In the genomic region with DNA sequence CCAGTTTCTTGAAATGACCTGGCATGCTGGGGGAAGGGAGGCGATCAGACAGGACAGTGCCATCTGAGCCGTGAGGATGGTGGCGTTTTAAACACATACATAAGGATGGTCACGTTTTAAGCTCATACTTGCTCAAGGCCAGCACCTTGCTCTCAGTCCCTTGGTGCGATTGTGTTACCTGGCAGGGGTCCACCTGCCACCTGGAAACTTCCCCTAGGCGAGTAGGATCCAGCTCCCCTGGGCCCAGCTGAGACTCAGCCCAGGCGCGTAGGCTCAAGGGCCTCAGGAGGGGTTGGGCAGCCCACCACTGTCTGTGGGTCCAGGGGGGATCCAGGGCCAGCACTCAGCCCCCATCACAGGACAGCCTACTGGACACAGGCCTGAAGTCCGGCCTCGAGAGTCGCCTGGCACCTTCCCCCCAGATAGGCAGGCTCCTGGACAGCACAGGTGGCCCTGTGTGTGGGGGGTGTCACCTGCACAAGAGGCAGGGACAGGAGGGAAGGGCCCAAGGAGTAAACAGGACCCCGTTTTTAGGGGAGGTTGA, we compare ENCODE assay signal across 21 cellular contexts.
A peak's percentile ranks its signal among the peaks of the same experiment; 100 is the strongest.
DNase-seq lines count a peak whose midpoint lies in the region; ATAC-seq, FAIRE-seq and TF ChIP-seq lines count a peak whose summit lies in the region.
"Had no signal": no experiment of that assay in that cellular context is flagged by ENCODE, and none has a peak within 500 bp of the region (broad histone marks: within the 10 kb centered on the region; RNA-seq: fewer than 3 reads in every experiment).

No MANE protein-coding gene starts in this region.

- H3K27ac ChIP-seq in right cardiac atrium (ENCODE audit: low read length), result no peak overlapping the region
- H3K27ac ChIP-seq in right atrium auricular region, result no peak overlapping the region
- no peak overlapping the region for H3K27ac ChIP-seq in H1 (ENCODE audit: low read depth, low read length)
- no peak overlapping the region for H3K27ac ChIP-seq in neuronal stem cell (replicated peaks; ENCODE audit: low read length)
- H3K27ac ChIP-seq in Karpas-422 (ENCODE audit: low read length), result no peak overlapping the region
- H3K27ac ChIP-seq: GM23248, HL-60 had no signal

- no peak overlapping the region for H2AK5ac ChIP-seq in H1 (ENCODE audit: low read depth, low read length)
- H2AK5ac ChIP-seq in neuronal stem cell (ENCODE audit: low read depth, low read length), result peak overlapping the region; percentile 8

- H3K36me3 ChIP-seq in right atrium auricular region (no peaks in the 10 kb centered on the region), H1 (ENCODE audit: control insufficient read depth in 2 of 4, insufficient read depth in 4 of 4, low read length in 3 of 4) (no peaks in the 10 kb centered on the region), neuronal stem cell (replicated peaks in 1 of 2; ENCODE audit: control insufficient read depth in 2 of 2, insufficient read depth in 2 of 2, low read length in 2 of 2) (no peaks in the 10 kb centered on the region), Karpas-422 (ENCODE audit: insufficient read depth, low read length) (0 out of 2 replicates have a peak, but pooled peaks cover 4% of the 10 kb centered on the region)

- H3K9me3 Mint-ChIP-seq in activated CD8-positive, alpha-beta memory T cell treated with anti-CD3 and anti-CD28 coated beads, Interleukin-2, amount 10 ng/mL, durations not matched to agents 7 days and 5 days (ENCODE audit: low read depth), result no peaks in the 10 kb centered on the region
- H3K9me3 Mint-ChIP-seq: CD4-positive, CD25-positive, alpha-beta regulatory T cell; CD8-positive, alpha-beta memory T cell had no signal

- no peak overlapping the region for H3K14ac ChIP-seq in H1 (ENCODE audit: insufficient read length)
- H3K14ac ChIP-seq in neuronal stem cell (ENCODE audit: low read length), result no peak overlapping the region

- no peaks in the 10 kb centered on the region for H3K79me2 ChIP-seq in H1 (ENCODE audit: control insufficient read depth in 1 of 2, insufficient read depth in 2 of 2, low read length in 2 of 2)
- peaks cover 97% of the 10 kb centered on the region for H3K79me2 ChIP-seq in Karpas-422 (ENCODE audit: low read length)

- no peak for TF ChIP-seq RAD21 in H1 (IDR thresholded peaks at IDR 0.05 in 1 of 2, conservative IDR thresholded peaks at IDR 0.05 in 1 of 2; ENCODE audit: low read depth in 2 of 2, low read length in 2 of 2)

- peaks cover 9% of the 10 kb centered on the region; the same call in 1 of the 2 replicates for H3K23me2 ChIP-seq in H1 (ENCODE audit: low read depth, low read length)

- ATAC-seq in right cardiac atrium (no peak), GM19035 (IDR thresholded peaks at IDR 0.05; ENCODE audit: unreplicated experiment) (no peak)
- ATAC-seq in activated CD8-positive, alpha-beta memory T cell treated with anti-CD3 and anti-CD28 coated beads, Interleukin-2, amount 10 ng/mL, durations not matched to agents 7 days and 5 days, result no peak
- ATAC-seq: GM12878 had no signal

- H2BK5ac ChIP-seq in H1 (ENCODE audit: low read depth, low read length) (no peak overlapping the region), neuronal stem cell (ENCODE audit: low read length) (no peak overlapping the region)

- TF ChIP-seq EP300 in H1 (IDR thresholded peaks at IDR 0.05; ENCODE audit: borderline replicate concordance in 1 of 2, low read depth in 2 of 2, low read length in 2 of 2), result no peak

- POLR2A ChIA-PET in H1 (lab: Charles Lee; ENCODE audit: partially characterized antibody), result interaction anchor here (0.7 kb wide), 1 partner anchor 9 kb away, joined by 3 read pairs; no protein-coding TSS in a partner anchor

- no peak overlapping the region for H2BK15ac ChIP-seq in H1 (ENCODE audit: low read length)
- no peak overlapping the region for H2BK15ac ChIP-seq in neuronal stem cell (ENCODE audit: low read length)

- H3K4me3 ChIP-seq in right cardiac atrium (ENCODE audit: low read length) (no peak overlapping the region), right atrium auricular region (no peak overlapping the region), H1 (ENCODE audit: extremely low read depth in 1 of 4, insufficient read depth in 2 of 4, low read depth in 3 of 4, low read length in 4 of 4) (no peak overlapping the region), neuronal stem cell (ENCODE audit: low read length in 2 of 2) (no peak overlapping the region), Karpas-422 (ENCODE audit: low read length) (no peak overlapping the region)
- H3K4me3 ChIP-seq: GM12878, GM23248 had no signal

- H3K4me1 Mint-ChIP-seq in activated CD8-positive, alpha-beta memory T cell treated with anti-CD3 and anti-CD28 coated beads, Interleukin-2, amount 10 ng/mL, durations not matched to agents 7 days and 5 days, result no peaks in the 10 kb centered on the region

- TF ChIP-seq POLR2A in H1 (IDR thresholded peaks at IDR 0.05; ENCODE audit: control extremely low read depth in 1 of 2, low read depth in 2 of 2, low read length in 2 of 2), result no peak

- TF ChIP-seq CTCF in right atrium auricular region (IDR thresholded peaks at IDR 0.05), result no peak
- no peak for TF ChIP-seq CTCF in H1 (IDR thresholded peaks at IDR 0.05; ENCODE audit: control extremely low read depth in 1 of 3, insufficient read depth in 1 of 3, low read depth in 1 of 3, low read length in 3 of 3)

- H3K27me3 Mint-ChIP-seq in activated CD8-positive, alpha-beta memory T cell treated with anti-CD3 and anti-CD28 coated beads, Interleukin-2, amount 10 ng/mL, durations not matched to agents 7 days and 5 days, result no peaks in the 10 kb centered on the region
- H3K27me3 Mint-ChIP-seq: CD4-positive, CD25-positive, alpha-beta regulatory T cell; CD8-positive, alpha-beta memory T cell had no signal

- H4K20me1 ChIP-seq in H1 (replicated peaks in 1 of 2; ENCODE audit: control insufficient read depth in 1 of 2, insufficient read depth in 2 of 2, low read length in 2 of 2), result peaks cover 0 to 3% of the 10 kb centered on the region in 2 experiments
- H4K20me1 ChIP-seq in Karpas-422 (ENCODE audit: insufficient read depth, low read depth, low read length), result peaks cover 86% of the 10 kb centered on the region

- no peaks in the 10 kb centered on the region for H3K9me2 ChIP-seq in Karpas-422 (replicated peaks; ENCODE audit: insufficient read depth, low read length)

- H3K27me3 ChIP-seq in right cardiac atrium (ENCODE audit: control insufficient read depth, insufficient read depth) (no peaks in the 10 kb centered on the region), right atrium auricular region (no peaks in the 10 kb centered on the region), H1 (replicated peaks in 1 of 4; ENCODE audit: control insufficient read depth in 3 of 4, extremely low read depth in 1 of 4, insufficient read depth in 3 of 4, low read length in 3 of 4) (no peaks in the 10 kb centered on the region), neuronal stem cell (ENCODE audit: control insufficient read depth in 3 of 3, insufficient read depth in 3 of 3, low read depth in 1 of 3, low read length in 3 of 3) (peaks cover 0 to 2% (median 0%) of the 10 kb centered on the region in 3 experiments), Karpas-422 (ENCODE audit: low read length) (no peaks in the 10 kb centered on the region)

- H3K79me1 ChIP-seq in H1 (ENCODE audit: low read depth, low read length), result no peaks in the 10 kb centered on the region; the same call in 1 of the 2 replicates
- H3K79me1 ChIP-seq in neuronal stem cell (ENCODE audit: low read depth, low read length), result no peaks in the 10 kb centered on the region

- no peaks in the 10 kb centered on the region for H3K9me3 ChIP-seq in right cardiac atrium (ENCODE audit: control insufficient read depth, low read length)
- no peaks in the 10 kb centered on the region for H3K9me3 ChIP-seq in right atrium auricular region
- H3K9me3 ChIP-seq in H1 (ENCODE audit: insufficient read depth in 2 of 2, low read depth in 1 of 2, low read length in 1 of 2), result no peaks in the 10 kb centered on the region
- H3K9me3 ChIP-seq in neuronal stem cell (replicated peaks in 1 of 2; ENCODE audit: control insufficient read depth in 2 of 2, insufficient read depth in 1 of 2, low read depth in 1 of 2, low read length in 2 of 2), result peaks cover 0 to 3% of the 10 kb centered on the region in 2 donors
- no peaks in the 10 kb centered on the region for H3K9me3 ChIP-seq in Karpas-422 (ENCODE audit: low read length)

- H3K27ac Mint-ChIP-seq in activated CD8-positive, alpha-beta memory T cell treated with anti-CD3 and anti-CD28 coated beads, Interleukin-2, amount 10 ng/mL, durations not matched to agents 7 days and 5 days, result no peak overlapping the region
- H3K27ac Mint-ChIP-seq: CD4-positive, CD25-positive, alpha-beta regulatory T cell had no signal

- no peaks in the 10 kb centered on the region for H3K36me3 Mint-ChIP-seq in activated CD8-positive, alpha-beta memory T cell treated with anti-CD3 and anti-CD28 coated beads, Interleukin-2, amount 10 ng/mL, durations not matched to agents 7 days and 5 days

- no peak overlapping the region for H3K4me3 Mint-ChIP-seq in activated CD8-positive, alpha-beta memory T cell treated with anti-CD3 and anti-CD28 coated beads, Interleukin-2, amount 10 ng/mL, durations not matched to agents 7 days and 5 days
- H3K4me3 Mint-ChIP-seq: CD8-positive, alpha-beta memory T cell had no signal

- H3K4ac ChIP-seq in H1 (replicated peaks; ENCODE audit: insufficient read length, low read depth, low read length) (no peak overlapping the region), neuronal stem cell (ENCODE audit: low read length) (no peak overlapping the region)

- no peak overlapping the region for H2BK12ac ChIP-seq in H1 (ENCODE audit: low read depth, low read length)
- no peak overlapping the region for H2BK12ac ChIP-seq in neuronal stem cell (ENCODE audit: low read length)

- H2BK20ac ChIP-seq in H1 (ENCODE audit: low read length), result no peak overlapping the region

- intact Hi-C loops in right cardiac atrium (cut with DNase I), result no loop called here

- H2BK120ac ChIP-seq in H1 (replicated peaks; ENCODE audit: low read depth, low read length) (no peak overlapping the region), neuronal stem cell (ENCODE audit: low read depth, low read length) (no peak overlapping the region)

- WGBS in right cardiac atrium, result 88% methylated on average over 12 of the region's 12 CpGs
- WGBS in H1 (ENCODE audit: extremely low coverage in 1 of 2, insufficient coverage in 1 of 2, insufficient read length in 1 of 2, insufficient replicate concordance in 2 of 2, low coverage in 1 of 2, low lambda C conversion rate in 2 of 2, missing lambda C conversion rate in 1 of 2), 2 experiments, result 91% methylated on average over 12 of the region's 12 CpGs; no CpG with 5 or more reads in 1 of the 2 experiments
- WGBS in neuronal stem cell (ENCODE audit: extremely low coverage in 2 of 2, insufficient read length in 2 of 2, insufficient replicate concordance in 1 of 2), 2 donors, result no CpG with 5 or more reads among the region's 12 CpGs

- H3K9ac ChIP-seq in H1 (replicated peaks in 1 of 4; ENCODE audit: extremely low read depth in 1 of 4, low read depth in 3 of 4, low read length in 3 of 4) (no peak overlapping the region), neuronal stem cell (ENCODE audit: low read depth, low read length, poor library complexity) (no peak overlapping the region), Karpas-422 (ENCODE audit: low read length) (no peak overlapping the region)
- H3K9ac ChIP-seq: GM23248 had no signal

- H3K23ac ChIP-seq in H1 (ENCODE audit: insufficient read length) (no peak overlapping the region), neuronal stem cell (ENCODE audit: low read depth, low read length, poor library complexity) (no peak overlapping the region)

- H3K18ac ChIP-seq in H1 (ENCODE audit: extremely low read depth, low read length) (no peak overlapping the region), neuronal stem cell (ENCODE audit: low read length) (peak overlapping the region; percentile 72)

- CTCF ChIA-PET in H1 (lab: Charles Lee; ENCODE audit: partially characterized antibody), result interaction anchor here (1.0 to 1.2 kb wide), 2 partner anchors 28 to 63 kb away, joined by 3 read pairs; no protein-coding TSS in a partner anchor
- CTCF ChIA-PET in activated CD8-positive, alpha-beta memory T cell treated with anti-CD3 and anti-CD28 coated beads, Interleukin-2, amount 10 ng/mL, durations not matched to agents 7 days and 5 days (lab: Charles Lee), result no interaction called here

- DNase-seq in right cardiac atrium (peak; percentile 3 to 40 (median 22)), right atrium auricular region (ENCODE audit: low spot score) (no peak), H1 (ENCODE audit: low read depth in 1 of 2, low spot score in 2 of 2) (no peak), neuronal stem cell (ENCODE audit: low spot score) (no peak), Karpas-422 (no peak)
- DNase-seq in activated CD8-positive, alpha-beta memory T cell treated with anti-CD3 and anti-CD28 coated beads, Interleukin-2, amount 10 ng/mL, durations not matched to agents 7 days and 5 days, result no peak
- DNase-seq: 8988T; C1 segment of cervical spinal cord; CD4-positive, CD25-positive, alpha-beta regulatory T cell; CD8-positive, alpha-beta memory T cell; COR-L47; DMS 273 treated with DMSO at 0.1 percent for 48 hours; DMS53; DND-41; EL; GM23248; HCEC 1CT had no signal

- H4K8ac ChIP-seq in H1 (ENCODE audit: extremely low read depth, insufficient read depth, low read length) (peak overlapping the region; percentile 14; the same call in 1 of the 2 replicates), neuronal stem cell (ENCODE audit: low read depth, low read length) (no peak overlapping the region)

- H3K4me2 ChIP-seq in H1 (ENCODE audit: insufficient read depth in 1 of 2, low read depth in 2 of 2, low read length in 2 of 2) (no peak overlapping the region), neuronal stem cell (ENCODE audit: insufficient read depth, low read length, poor library complexity, severe bottlenecking) (no peak overlapping the region), Karpas-422 (ENCODE audit: low read depth, low read length, poor library complexity, severe bottlenecking) (no peak overlapping the region)

- no peak overlapping the region for H4K5ac ChIP-seq in H1 (ENCODE audit: insufficient read length, low read depth, low read length)

- H3K4me1 ChIP-seq in right cardiac atrium (ENCODE audit: control insufficient read depth, insufficient read depth, low read length) (no peaks in the 10 kb centered on the region), right atrium auricular region (no peaks in the 10 kb centered on the region), H1 (replicated peaks in 1 of 4; ENCODE audit: control insufficient read depth in 3 of 4, insufficient read depth in 4 of 4, low read length in 3 of 4) (peaks cover 0 to 1% (median 0%) of the 10 kb centered on the region in 4 experiments; a peak in 1 of 7 replicates), neuronal stem cell (ENCODE audit: control insufficient read depth in 2 of 2, insufficient read depth in 1 of 2, low read depth in 1 of 2, low read length in 2 of 2) (peaks cover 0 to 1% of the 10 kb centered on the region in 2 donors), Karpas-422 (ENCODE audit: low read length) (no peaks in the 10 kb centered on the region)

- FAIRE-seq in H1 (lab: Jason Lieb, UNC), result no peak
- FAIRE-seq: GM12878, H54 had no signal

- H3K56ac ChIP-seq in H1 (replicated peaks; ENCODE audit: insufficient read length, low read depth, low read length), result no peak overlapping the region

- H2AFZ ChIP-seq in H1 (ENCODE audit: low read length) (no peak overlapping the region), neuronal stem cell (ENCODE audit: low read length) (no peak overlapping the region), Karpas-422 (ENCODE audit: low read length) (no peak overlapping the region)
- H2AFZ ChIP-seq: GM23248 had no signal

- no peak overlapping the region for H4K91ac ChIP-seq in H1 (replicated peaks; ENCODE audit: insufficient read length, low read length)
- no peak overlapping the region for H4K91ac ChIP-seq in neuronal stem cell (ENCODE audit: low read depth, low read length, poor library complexity)

Comparison
In these comparisons a context has a peak if more than half of its experiments do, and no peak if none do; other contexts are left out.
1. DNase-seq: peak in right cardiac atrium (3 of 3); none in right atrium auricular region (single experiment), H1 (0 of 2), neuronal stem cell (single experiment), Karpas-422 (single experiment) and activated CD8-positive, alpha-beta memory T cell treated with anti-CD3 and anti-CD28 coated beads, Interleukin-2, amount 10 ng/mL, durations not matched to agents 7 days and 5 days (single experiment).